8 cellular contexts compared by ENCODE assay signal in genomic region chr9:127884427-127884911, GRCh38. TPM values are rescaled to one million over a fixed set of nuclear protein-coding genes. Genes with fewer than 3 reads are reported as not detected.
DNase-seq lines count a peak whose midpoint lies in the region; ATAC-seq and TF ChIP-seq lines count a peak whose summit lies in the region.

No MANE protein-coding gene starts in this region.

- no peaks in the 10 kb centered on the region for H3K9me3 Mint-ChIP-seq in H9
- no peaks in the 10 kb centered on the region for H3K9me3 Mint-ChIP-seq in effector memory CD8-positive, alpha-beta T cell

- H2BK15ac ChIP-seq in H9 (ENCODE audit: low read depth, low read length): no peak overlapping the region

- no peaks in the 10 kb centered on the region for H3K79me1 ChIP-seq in H9 (ENCODE audit: insufficient read depth, low read depth, low read length, poor library complexity, severe bottlenecking)

- H4K91ac ChIP-seq in H9 (ENCODE audit: insufficient read length, low read depth, low read length): no peak overlapping the region

- intact Hi-C loops in spleen (cut with DNase I; ENCODE audit: low total_unique reads): no loop called here

- H3K23me2 ChIP-seq in H9 (ENCODE audit: insufficient read length, low read depth, low read length, poor library complexity, severe bottlenecking): no peaks in the 10 kb centered on the region

- H2AFZ ChIP-seq in H9 (ENCODE audit: low read length): no peak overlapping the region

- H3K9ac ChIP-seq in H9 (ENCODE audit: extremely low read depth, insufficient read length, low read length): no peak overlapping the region

- peaks cover 2 to 26% (median 26%) of the 10 kb centered on the region in 3 experiments; a peak in 5 of 7 replicates for H3K36me3 Mint-ChIP-seq in H9 (ENCODE audit: insufficient read depth in 1 of 3, low read depth in 3 of 3)
- H3K36me3 Mint-ChIP-seq in effector memory CD8-positive, alpha-beta T cell (ENCODE audit: insufficient read depth): peaks cover 51% of the 10 kb centered on the region

- no peak overlapping the region for H3K23ac ChIP-seq in H9 (ENCODE audit: insufficient read length, low read depth, low read length)

- no peak overlapping the region for H3K14ac ChIP-seq in H9 (ENCODE audit: insufficient read depth, low read length)

- no peak overlapping the region; a peak in 1 of 5 replicates for H3K4me3 Mint-ChIP-seq in H9
- H3K4me3 Mint-ChIP-seq in effector memory CD8-positive, alpha-beta T cell: no peak overlapping the region

- no peak for TF ChIP-seq POLR2A in spleen (IDR thresholded peaks at IDR 0.05)

- H3K27me3 Mint-ChIP-seq in H9 (ENCODE audit: low read depth): no peaks in the 10 kb centered on the region; the same call in none of the 2 replicates
- no peaks in the 10 kb centered on the region for H3K27me3 Mint-ChIP-seq in effector memory CD8-positive, alpha-beta T cell

- H3K4me1 Mint-ChIP-seq in H9: peaks cover 6 to 20% of the 10 kb centered on the region in 2 experiments; a peak in 3 of 4 replicates
- H3K4me1 Mint-ChIP-seq in effector memory CD8-positive, alpha-beta T cell (ENCODE audit: low read depth in 2 of 2): peaks cover 19 to 21% of the 10 kb centered on the region in 2 donors

- H4K8ac ChIP-seq in H9 (replicated peaks; ENCODE audit: insufficient read length, low read depth, low read length): no peak overlapping the region

- H2AK5ac ChIP-seq in H9 (ENCODE audit: insufficient read length, low read length): no peak overlapping the region

- H3K4me2 ChIP-seq in H9 (ENCODE audit: insufficient read depth, insufficient read length, low read length): no peak overlapping the region

- ATAC-seq in effector memory CD8-positive, alpha-beta T cell (replicated peaks): no peak
- ATAC-seq in HG02870 (IDR thresholded peaks at IDR 0.05; ENCODE audit: unreplicated experiment) (no peak), GM18867 (IDR thresholded peaks at IDR 0.05; ENCODE audit: unreplicated experiment) (no peak)

- no peak overlapping the region for H3K56ac ChIP-seq in H9 (ENCODE audit: insufficient read length, low read depth, low read length)

- TF ChIP-seq CTCF in H9 (conservative IDR thresholded peaks at IDR 0.05) (no peak), spleen (IDR thresholded peaks at IDR 0.05 in 8 of 11, conservative IDR thresholded peaks at IDR 0.05 in 3 of 11) (no peak)

- H3T11ph ChIP-seq in H9 (ENCODE audit: low read length): no peak overlapping the region

- no peak overlapping the region for H3K4ac ChIP-seq in H9 (ENCODE audit: low read depth, low read length)

- DNase-seq in H9: no peak
- peak; percentile 42 for DNase-seq in NCI-H524 treated with DMSO at 0.1 percent for 48 hours (lab: John Stamatoyannopoulos, UW)
- no peak for DNase-seq in effector memory CD8-positive, alpha-beta T cell
- peak; percentile 68 for DNase-seq in spleen
- DNase-seq in HPDE6-E6E7 (ENCODE audit: extremely low spot score): no peak
- no peak for DNase-seq in T-helper 9 cell

- H3K4me1 ChIP-seq in H9 (ENCODE audit: insufficient read depth, low read length) (no peaks in the 10 kb centered on the region), spleen (peaks cover 0 to 64% (median 29%) of the 10 kb centered on the region in 6 donors)

- H2BK12ac ChIP-seq in H9 (ENCODE audit: insufficient read length, low read depth, low read length): no peak overlapping the region

- no peak overlapping the region for H2BK5ac ChIP-seq in H9 (ENCODE audit: insufficient read length, low read length)

- H3K9me3 ChIP-seq in H9 (ENCODE audit: control insufficient read depth, low read depth, low read length) (no peaks in the 10 kb centered on the region), spleen (no peaks in the 10 kb centered on the region)

- H4K20me1 ChIP-seq in H9 (ENCODE audit: control insufficient read depth, insufficient read depth, insufficient read length): no peaks in the 10 kb centered on the region

- H3K18ac ChIP-seq in H9 (ENCODE audit: insufficient read length, low read depth, low read length): no peak overlapping the region

- H3K4me3 ChIP-seq in spleen: no peak overlapping the region

- no peak overlapping the region for H3K27ac ChIP-seq in H9 (ENCODE audit: insufficient read length, low read depth, low read length)
- H3K27ac ChIP-seq in spleen: peak overlapping the region in 4 of 8 donors; percentile 13 to 51 (median 44)

- peak overlapping the region in 2 of 3 experiments; percentile 40 to 76; a peak in 3 of 7 replicates for H3K27ac Mint-ChIP-seq in H9
- H3K27ac Mint-ChIP-seq in effector memory CD8-positive, alpha-beta T cell: peak overlapping the region; percentile 71 to 78

- WGBS in H9 (ENCODE audit: extremely low coverage, insufficient read length, low lambda C conversion rate): no CpG with 5 or more reads among the region's 11 CpGs
- WGBS in spleen, 5 donors: 29 to 46% (median 35%) methylated on average over 8 to 11 of the region's 11 CpGs

- H4K5ac ChIP-seq in H9 (ENCODE audit: insufficient read length, low read depth, low read length): no peak overlapping the region

- H3K36me3 ChIP-seq in spleen: peaks cover 0 to 66% (median 39%) of the 10 kb centered on the region in 6 donors

- H2BK120ac ChIP-seq in H9 (ENCODE audit: low read depth, low read length, poor library complexity, severe bottlenecking): no peak overlapping the region

- H3K79me2 ChIP-seq in H9 (ENCODE audit: insufficient read depth, low read length): no peaks in the 10 kb centered on the region

- H3K27me3 ChIP-seq in H9 (ENCODE audit: insufficient read depth, low read length): no peaks in the 10 kb centered on the region
- no peaks in the 10 kb centered on the region for H3K27me3 ChIP-seq in spleen (replicated peaks in 1 of 7)

- no peak overlapping the region for H2BK20ac ChIP-seq in H9 (ENCODE audit: low read depth, low read length, poor library complexity, severe bottlenecking)

RNA-seq across cellular contexts. Expression of gene AK1, which starts 7.0 kb away (rescaled TPM):
- 31.6 and 41.9 TPM in 2 replicates for total RNA-seq in H9 (2021)
- total RNA-seq in spleen: 10 to 100 TPM; 41.3 to 89.7 (median 59.7) TPM
- polyA plus RNA-seq in spleen: 10 to 100 TPM; 47.0 to 97.9 (median 82.7) TPM

RNA-seq across cellular contexts. Expression of gene ST6GALNAC6, which starts 14.9 kb away (rescaled TPM):
- 29.8 and 30.2 TPM in 2 replicates for total RNA-seq in H9 (2021)
- total RNA-seq in spleen: 100 to 1,000 TPM in 1 of 7 donors, 10 to 100 TPM in 6; 62.5 to 118 (median 75.9) TPM
- 10 to 100 TPM; 29.0 to 68.0 (median 31.7) TPM for polyA plus RNA-seq in spleen

RNA-seq across cellular contexts. Expression of gene ENG, which starts 30.0 kb away (rescaled TPM):
- total RNA-seq in H9 (2021): 1.8 and 2.1 TPM in 2 replicates
- 100 to 1,000 TPM; 150 to 334 (median 247) TPM for total RNA-seq in spleen
- 10 to 100 TPM; 29.2 to 63.1 (median 47.8) TPM for polyA plus RNA-seq in spleen

RNA-seq across cellular contexts. Expression of gene ST6GALNAC4, which starts 32.4 kb away (rescaled TPM):
- 15.4 and 16.5 TPM in 2 replicates for total RNA-seq in H9 (2021)
- total RNA-seq in spleen: 10 to 100 TPM; 48.6 to 92.8 (median 65.8) TPM
- 10 to 100 TPM; 16.0 to 36.7 (median 19.5) TPM for polyA plus RNA-seq in spleen

RNA-seq across cellular contexts. Expression of gene PIP5KL1, which starts 46.1 kb away (rescaled TPM):
- total RNA-seq in H9 (2021) (9.0 and 11.6 TPM in 2 replicates), spleen (1 to 10 TPM in 2 of 7 donors, under 1 TPM in 3, not detected in 2; 0.46 to 3.6 (median 0.94) TPM)
- polyA plus RNA-seq in spleen: under 1 TPM; 0.13 to 0.51 (median 0.42) TPM

Comparison
In these comparisons a context has a peak if more than half of its experiments do, and no peak if none do; other contexts are left out.
1. DNase-seq: peak in NCI-H524 treated with DMSO at 0.1 percent for 48 hours (single experiment) and spleen (single experiment); none in H9 (single experiment), effector memory CD8-positive, alpha-beta T cell (0 of 3), HPDE6-E6E7 (single experiment) and T-helper 9 cell (single experiment).
2. RNA of gene ENG, which starts 30.0 kb away (total RNA-seq): 150 to 334 TPM in spleen; 1.8 to 2.1 TPM in H9; every median in the first group is over 10 times any median in the second.